ENCODE assay signal across 25 cellular contexts in genomic region chr3:113148814-113149213, GRCh38.
A peak's percentile ranks its signal among the peaks of the same experiment; 100 is the strongest.
DNase-seq lines count a peak whose midpoint lies in the region; TF ChIP-seq lines count a peak whose summit lies in the region.
"Had no signal": no experiment of that assay in that cellular context is flagged by ENCODE, and none has a peak within 500 bp of the region (broad histone marks: within the 10 kb centered on the region; RNA-seq: fewer than 3 reads in every experiment).

No MANE protein-coding gene starts in this region.

- H3K9me3 Mint-ChIP-seq in mesothelial cell of epicardium: no peaks in the 10 kb centered on the region
- H3K9me3 Mint-ChIP-seq: activated T-cell treated with anti-CD3 and anti-CD28 coated beads, Interleukin-2, amount 50 U/mL, for 24 hours; endodermal cell had no signal

- no peaks in the 10 kb centered on the region for H3K9me3 ChIP-seq in HEK293 (ENCODE audit: control insufficient read depth, insufficient read depth, low read depth, low read length)
- H3K9me3 ChIP-seq in PC-9 (ENCODE audit: insufficient read depth, low read depth): no peaks in the 10 kb centered on the region
- H3K9me3 ChIP-seq in skeletal muscle tissue (ENCODE audit: control insufficient read depth in 3 of 3, low read length in 3 of 3): no peaks in the 10 kb centered on the region
- no peaks in the 10 kb centered on the region for H3K9me3 ChIP-seq in OCI-LY7 (ENCODE audit: low read length)
- H3K9me3 ChIP-seq: thyroid gland had no signal

- intact Hi-C loops in PC-9 (cut with micrococcal nuclease; ENCODE audit: unreplicated experiment): loop anchor here (5.0 kb wide), 1 partner anchor 128 kb away; no protein-coding TSS in a partner anchor
- intact Hi-C loops in OCI-LY7 (cut with micrococcal nuclease; ENCODE audit: unreplicated experiment): no loop called here

- H3K9me2 ChIP-seq in PC-9 (ENCODE audit: insufficient read depth) (no peaks in the 10 kb centered on the region), OCI-LY7 (ENCODE audit: insufficient read depth, low read length) (no peaks in the 10 kb centered on the region)

- H3K27me3 ChIP-seq in PC-9 (ENCODE audit: insufficient read depth, low read depth) (no peaks in the 10 kb centered on the region), skeletal muscle tissue (ENCODE audit: control insufficient read depth in 3 of 3, insufficient read depth in 3 of 3, low read length in 3 of 3) (no peaks in the 10 kb centered on the region)
- H3K27me3 ChIP-seq: thyroid gland had no signal

- H3K27me3 Mint-ChIP-seq in mesothelial cell of epicardium (ENCODE audit: low read depth): no peaks in the 10 kb centered on the region

- H3F3A ChIP-seq in PC-9 (ENCODE audit: insufficient read depth, low read depth): no peaks in the 10 kb centered on the region

- no peak overlapping the region for H3K9ac ChIP-seq in skeletal muscle tissue (ENCODE audit: low read depth in 1 of 3, low read length in 3 of 3)

- H3K4me1 Mint-ChIP-seq in mesothelial cell of epicardium: peaks cover 82% of the 10 kb centered on the region
- H3K4me1 Mint-ChIP-seq: CD14-positive monocyte had no signal

- H2AFZ ChIP-seq in PC-9 (no peak overlapping the region), OCI-LY7 (ENCODE audit: low read length) (no peak overlapping the region)

- H3K4me3 ChIP-seq in HEK293 (ENCODE audit: low read depth, low read length) (no peak overlapping the region), PC-9 (no peak overlapping the region), skeletal muscle tissue (ENCODE audit: low read length in 3 of 3) (peak overlapping the region in 1 of 3 donors; percentile 25), OCI-LY7 (ENCODE audit: low read depth, low read length, poor library complexity, severe bottlenecking) (no peak overlapping the region)
- H3K4me3 ChIP-seq: thyroid gland had no signal

- peak overlapping the region; percentile 35 for H3K4me2 ChIP-seq in PC-9
- no peak overlapping the region for H3K4me2 ChIP-seq in OCI-LY7 (ENCODE audit: low read length)

- H3K4me3 Mint-ChIP-seq in mesothelial cell of epicardium: no peak overlapping the region
- H3K4me3 Mint-ChIP-seq: activated T-cell treated with anti-CD3 and anti-CD28 coated beads, Interleukin-2, amount 50 U/mL, for 24 hours; CD14-positive monocyte; endodermal cell had no signal

- no peaks in the 10 kb centered on the region for H3K36me3 Mint-ChIP-seq in mesothelial cell of epicardium
- H3K36me3 Mint-ChIP-seq: CD14-positive monocyte had no signal

- H3K27ac Mint-ChIP-seq in mesothelial cell of epicardium: peak overlapping the region; percentile 96
- H3K27ac Mint-ChIP-seq: activated T-cell treated with anti-CD3 and anti-CD28 coated beads, Interleukin-2, amount 50 U/mL, for 24 hours; CD14-positive monocyte; endodermal cell had no signal

- H3K36me3 ChIP-seq in HEK293 (ENCODE audit: control insufficient read depth in 2 of 2, insufficient read depth in 1 of 2, low read length in 2 of 2) (no peaks in the 10 kb centered on the region), PC-9 (ENCODE audit: low read depth) (no peaks in the 10 kb centered on the region), skeletal muscle tissue (ENCODE audit: control insufficient read depth in 3 of 3, insufficient read depth in 3 of 3, low read length in 3 of 3) (no peaks in the 10 kb centered on the region), OCI-LY7 (ENCODE audit: insufficient read depth, low read length) (no peaks in the 10 kb centered on the region)
- H3K36me3 ChIP-seq: thyroid gland had no signal

- H3K4me1 ChIP-seq in HEK293 (ENCODE audit: control insufficient read depth, insufficient read depth, low read length) (peaks cover 13% of the 10 kb centered on the region; the same call in 1 of the 2 replicates), PC-9 (replicated peaks; ENCODE audit: insufficient read depth) (peaks cover 15% of the 10 kb centered on the region), skeletal muscle tissue (ENCODE audit: control insufficient read depth in 3 of 3, insufficient read depth in 3 of 3, low read length in 3 of 3) (peaks cover 15 to 23% (median 20%) of the 10 kb centered on the region in 3 donors), OCI-LY7 (ENCODE audit: insufficient read depth, low read length, poor library complexity, severe bottlenecking) (no peaks in the 10 kb centered on the region)

- no peak for DNase-seq in PC-9
- no peak for DNase-seq in mesothelial cell of epicardium (ENCODE audit: low spot score in 2 of 2, unreplicated experiment in 2 of 2)
- DNase-seq in activated CD4-positive, CD25-positive, alpha-beta regulatory T cell treated with anti-CD3 and anti-CD28 coated beads, Interleukin-2, amount 50 U/mL, for 72 hours: no peak
- DNase-seq in SW 1271 (lab: John Stamatoyannopoulos, UW): no peak
- no peak for DNase-seq in OCI-LY7 (ENCODE audit: low spot score)
- DNase-seq in SKM-1 (lab: John Stamatoyannopoulos, UW; ENCODE audit: unreplicated experiment): no peak
- DNase-seq: activated CD4-positive, alpha-beta T cell treated with anti-CD3 and anti-CD28 coated beads for 4 hours; activated naive CD4-positive, alpha-beta T cell; activated T-cell treated with anti-CD3 and anti-CD28 coated beads, Interleukin-2, amount 50 U/mL, for 24 hours; cortex of kidney; endodermal cell; H7; Kasumi-1; NCI-H2029 treated with DMSO at 0.1 percent for 48 hours; NCI-H524; nucleus accumbens; retina; stimulated activated CD4-positive, alpha-beta T cell treated with anti-CD3 and anti-CD28 coated beads, Interleukin-12 subunit alpha, Interleukin-12 subunit beta, amount 100 ng/mL, for 4 hours; stimulated activated CD4-positive, alpha-beta T cell treated with anti-CD3 and anti-CD28 coated beads, Interleukin-4, amount 100 ng/mL, for 4 hours; stimulated activated naive CD4-positive, alpha-beta T cell; T-helper 2 cell had no signal

- H3K79me2 ChIP-seq in PC-9 (ENCODE audit: low read depth) (no peaks in the 10 kb centered on the region), OCI-LY7 (ENCODE audit: insufficient read depth, low read depth, low read length) (no peaks in the 10 kb centered on the region)

- POLR2A ChIA-PET in HEK293 (lab: Yijun Ruan, JAX) (no interaction called here), PC-9 (lab: Charles Lee; ENCODE audit: unreplicated experiment) (interaction anchor here (0.6 to 0.7 kb wide), 2 partner anchors 9 to 121 kb away, joined by 3 read pairs; no protein-coding TSS in a partner anchor), OCI-LY7 (lab: Charles Lee) (interaction anchor here (0.7 kb wide), 2 partner anchors 15 to 1728 kb away, joined by 3 read pairs; no protein-coding TSS in a partner anchor)

- H3K27ac ChIP-seq in HEK293 (ENCODE audit: extremely low read depth, low read depth, low read length) (peak overlapping the region; percentile 55; the same call in 1 of the 2 replicates), PC-9 (no peak overlapping the region), skeletal muscle tissue (ENCODE audit: low read depth, low read length) (peak overlapping the region; percentile 48), OCI-LY7 (ENCODE audit: low read depth, low read length, poor library complexity, severe bottlenecking) (no peak overlapping the region)

- CTCF ChIA-PET in HEK293 (lab: Yijun Ruan, JAX) (interaction anchor here (0.8 to 1.7 kb wide), 2 partner anchors 56 to 139 kb away, joined by 3 to 4 read pairs; no protein-coding TSS in a partner anchor), PC-9 (lab: Charles Lee) (no interaction called here), OCI-LY7 (lab: Charles Lee; ENCODE audit: unreplicated experiment) (no interaction called here)

- BruUV-seq in PC-9 (replicated peaks; lab: Mats Ljungman, UMichigan) (no TSS peak), OCI-LY7 (replicated peaks; lab: Mats Ljungman, UMichigan) (no TSS peak)

- TF ChIP-seq CTCF in HEK293 (tag by site-specific recombination; IDR thresholded peaks at IDR 0.05): no peak
- TF ChIP-seq CTCF in PC-9 (conservative IDR thresholded peaks at IDR 0.05): no peak
- TF ChIP-seq CTCF in mesothelial cell of epicardium (IDR thresholded peaks at IDR 0.05; ENCODE audit: unreplicated experiment): no peak
- TF ChIP-seq CTCF in OCI-LY7 (conservative IDR thresholded peaks at IDR 0.05; ENCODE audit: low read length): no peak

- H4K20me1 ChIP-seq in PC-9 (ENCODE audit: insufficient read depth): no peaks in the 10 kb centered on the region
- H4K20me1 ChIP-seq in OCI-LY7 (ENCODE audit: insufficient read depth, low read length): no peaks in the 10 kb centered on the region

TF ChIP-seq in HEK293, 187 proteins besides CTCF, POLR2A, EP300 and RAD21 (continues in another document):
- TF ChIP-seq ZNF2 (tag by site-specific recombination; IDR thresholded peaks at IDR 0.05): no peak
- no peak for TF ChIP-seq BCL11B (tag by site-specific recombination; IDR thresholded peaks at IDR 0.05; ENCODE audit: low read depth)
- TF ChIP-seq ZNF341 (tag by site-specific recombination; IDR thresholded peaks at IDR 0.05; ENCODE audit: low read depth): peak; percentile 57
- TF ChIP-seq ZNF362 (tag by site-specific recombination; IDR thresholded peaks at IDR 0.05): no peak
- TF ChIP-seq ZSCAN18 (tag by site-specific recombination; IDR thresholded peaks at IDR 0.05): no peak
- TF ChIP-seq ZNF777 (tag by site-specific recombination; IDR thresholded peaks at IDR 0.05; ENCODE audit: borderline replicate concordance): no peak
- no peak for TF ChIP-seq ZNF530 (tag by site-specific recombination; IDR thresholded peaks at IDR 0.05; ENCODE audit: low read depth)
- 0 out of 2 replicates have a peak, but pooled peaks have one; percentile 17 for TF ChIP-seq EGR2 (tag by site-specific recombination; IDR thresholded peaks at IDR 0.05; ENCODE audit: low read depth)

Comparison
In these comparisons a context has a peak if more than half of its experiments do, and no peak if none do; other contexts are left out.
1. H3K27ac ChIP-seq: peak in HEK293 (single experiment) and skeletal muscle tissue (single experiment); none in PC-9 (single experiment) and OCI-LY7 (single experiment).